In genomic region chr2:33136570-33136969, GRCh38 we compare ENCODE assay signal across 15 cellular contexts.
DNase-seq lines count a peak whose midpoint lies in the region; ATAC-seq and TF ChIP-seq lines count a peak whose summit lies in the region.
"Had no signal": no experiment of that assay in that cellular context is flagged by ENCODE, and none has a peak within 500 bp of the region (broad histone marks: within the 10 kb centered on the region; RNA-seq: fewer than 3 reads in every experiment).

No MANE protein-coding gene starts in this region.

- CTCF ChIA-PET in activated CD4-positive, alpha-beta memory T cell treated with anti-CD3 and anti-CD28 coated beads, Interleukin-2, amount 10 ng/mL, durations not matched to agents 7 days and 5 days (lab: Charles Lee): interaction anchor here (0.6 kb wide), 1 partner anchor 243 kb away, joined by 3 read pairs; no protein-coding TSS in a partner anchor
- CTCF ChIA-PET in RWPE1 (lab: Yijun Ruan, JAX): no interaction called here

- H3K4me3 ChIP-seq in OCI-LY3 (ENCODE audit: low read length) (no peak overlapping the region), esophagus muscularis mucosa (peak overlapping the region; percentile 54 to 72 (median 62)), psoas muscle (peak overlapping the region; percentile 65), left lung (no peak overlapping the region), neuronal stem cell (ENCODE audit: low read length in 2 of 2) (no peak overlapping the region)

- H2AFZ ChIP-seq in OCI-LY3 (ENCODE audit: low read depth, low read length) (no peak overlapping the region), neuronal stem cell (ENCODE audit: low read length) (no peak overlapping the region)
- H2AFZ ChIP-seq: parathyroid adenoma had no signal

- H3K36me3 ChIP-seq in OCI-LY3 (replicated peaks; ENCODE audit: low read depth, low read length) (no peaks in the 10 kb centered on the region), esophagus muscularis mucosa (no peaks in the 10 kb centered on the region), psoas muscle (ENCODE audit: insufficient read depth in 1 of 2, low read depth in 1 of 2) (no peaks in the 10 kb centered on the region), left lung (no peaks in the 10 kb centered on the region), neuronal stem cell (replicated peaks in 1 of 2; ENCODE audit: control insufficient read depth in 2 of 2, insufficient read depth in 2 of 2, low read length in 2 of 2) (peaks cover 0 to 2% of the 10 kb centered on the region in 2 donors)
- H3K36me3 ChIP-seq: BE2C had no signal

- intact Hi-C loops in esophagus muscularis mucosa (cut with DNase I): no loop called here
- intact Hi-C loops in psoas muscle (cut with DNase I): loop anchor here in 1 of 2 donors (10.0 kb wide), 2 partner anchors 192 to 238 kb away; partner anchors contain the start of gene LTBP1
- intact Hi-C loops in left lung (cut with DNase I): no loop called here

- H3K14ac ChIP-seq in neuronal stem cell (ENCODE audit: low read length): no peak overlapping the region

- peak overlapping the region; percentile 28 for H3K4me2 ChIP-seq in OCI-LY3 (ENCODE audit: low read length)
- no peak overlapping the region for H3K4me2 ChIP-seq in neuronal stem cell (ENCODE audit: insufficient read depth, low read length, poor library complexity, severe bottlenecking)

- H3K4ac ChIP-seq in neuronal stem cell (ENCODE audit: low read length): no peak overlapping the region

- H3K4me1 ChIP-seq in OCI-LY3 (ENCODE audit: low read length) (peaks cover 26% of the 10 kb centered on the region), esophagus muscularis mucosa (peaks cover 45 to 76% (median 73%) of the 10 kb centered on the region in 4 donors), psoas muscle (peaks cover 6% of the 10 kb centered on the region), left lung (peaks cover 9 to 18% of the 10 kb centered on the region in 2 donors), neuronal stem cell (ENCODE audit: control insufficient read depth in 2 of 2, insufficient read depth in 1 of 2, low read depth in 1 of 2, low read length in 2 of 2) (peaks cover 5 to 13% of the 10 kb centered on the region in 2 donors)
- H3K4me1 ChIP-seq: BE2C, parathyroid adenoma had no signal

- no peak overlapping the region for H2BK5ac ChIP-seq in neuronal stem cell (ENCODE audit: low read length)

- no peak overlapping the region for H3K27ac Mint-ChIP-seq in activated CD4-positive, alpha-beta memory T cell treated with anti-CD3 and anti-CD28 coated beads, Interleukin-2, amount 10 ng/mL, durations not matched to agents 7 days and 5 days
- H3K27ac Mint-ChIP-seq: activated T-helper 17 cell treated with anti-CD3 and anti-CD28 coated beads, Interleukin-2, amount 50 U/mL, for 72 hours had no signal

- H3K9ac ChIP-seq in OCI-LY3 (ENCODE audit: low read length) (no peak overlapping the region), neuronal stem cell (ENCODE audit: low read depth, low read length, poor library complexity) (no peak overlapping the region)
- H3K9ac ChIP-seq: parathyroid adenoma had no signal

- H3K79me1 ChIP-seq in neuronal stem cell (ENCODE audit: low read depth, low read length): no peaks in the 10 kb centered on the region

- no peaks in the 10 kb centered on the region for H3K9me3 Mint-ChIP-seq in activated CD4-positive, alpha-beta memory T cell treated with anti-CD3 and anti-CD28 coated beads, Interleukin-2, amount 10 ng/mL, durations not matched to agents 7 days and 5 days
- H3K9me3 Mint-ChIP-seq: activated T-helper 17 cell treated with anti-CD3 and anti-CD28 coated beads, Interleukin-2, amount 50 U/mL, for 72 hours had no signal

- no peaks in the 10 kb centered on the region for H3K79me2 ChIP-seq in OCI-LY3 (ENCODE audit: low read length)
- H3K79me2 ChIP-seq: parathyroid adenoma had no signal

- H3K9me3 ChIP-seq in OCI-LY3 (ENCODE audit: insufficient read depth, low read length) (no peaks in the 10 kb centered on the region), esophagus muscularis mucosa (no peaks in the 10 kb centered on the region), psoas muscle (no peaks in the 10 kb centered on the region), left lung (no peaks in the 10 kb centered on the region), neuronal stem cell (replicated peaks in 1 of 2; ENCODE audit: control insufficient read depth in 2 of 2, insufficient read depth in 1 of 2, low read depth in 1 of 2, low read length in 2 of 2) (no peaks in the 10 kb centered on the region)
- H3K9me3 ChIP-seq: BE2C had no signal

- TF ChIP-seq CTCF in OCI-LY3 (IDR thresholded peaks at IDR 0.05; ENCODE audit: low read depth, low read length): no peak
- TF ChIP-seq CTCF in esophagus muscularis mucosa (IDR thresholded peaks at IDR 0.05): no peak
- TF ChIP-seq CTCF in psoas muscle (IDR thresholded peaks at IDR 0.05): no peak
- TF ChIP-seq CTCF in left lung (IDR thresholded peaks at IDR 0.05): no peak
- no peak for TF ChIP-seq CTCF in RWPE1 (conservative IDR thresholded peaks at IDR 0.05; ENCODE audit: low read depth)

- 37% methylated on average over 1 of the region's 1 CpG for WGBS in esophagus muscularis mucosa
- 49 to 53% (median 50%) methylated on average over 1 of the region's 1 CpG for WGBS in psoas muscle, 3 donors
- WGBS in neuronal stem cell (ENCODE audit: extremely low coverage in 2 of 2, insufficient read length in 2 of 2, insufficient replicate concordance in 1 of 2), 2 donors: no CpG with 5 or more reads among the region's 1 CpG

- H3K27me3 Mint-ChIP-seq in activated CD4-positive, alpha-beta memory T cell treated with anti-CD3 and anti-CD28 coated beads, Interleukin-2, amount 10 ng/mL, durations not matched to agents 7 days and 5 days: peaks cover 20% of the 10 kb centered on the region

- no peak overlapping the region for H2BK12ac ChIP-seq in neuronal stem cell (ENCODE audit: low read length)

- no peak overlapping the region for H4K8ac ChIP-seq in neuronal stem cell (ENCODE audit: low read depth, low read length)

- POLR2A ChIA-PET in activated CD4-positive, alpha-beta memory T cell treated with anti-CD3 and anti-CD28 coated beads, Interleukin-2, amount 10 ng/mL, durations not matched to agents 7 days and 5 days (lab: Charles Lee): no interaction called here
- POLR2A ChIA-PET in RWPE1 (lab: Yijun Ruan, JAX; ENCODE audit: low non-redundant PET): no interaction called here

- H3K18ac ChIP-seq in neuronal stem cell (ENCODE audit: low read length): no peak overlapping the region

- peak; percentile 50 for DNase-seq in CD1c-positive myeloid dendritic cell (ENCODE audit: extremely low spot score)
- DNase-seq in esophagus muscularis mucosa (ENCODE audit: extremely low spot score): no peak
- no peak for DNase-seq in psoas muscle
- DNase-seq in left lung: no peak
- DNase-seq in activated CD4-positive, alpha-beta memory T cell treated with anti-CD3 and anti-CD28 coated beads, Interleukin-2, amount 10 ng/mL, durations not matched to agents 7 days and 5 days: no peak
- DNase-seq in RWPE1 (ENCODE audit: low spot score): no peak
- DNase-seq in neuronal stem cell (ENCODE audit: low spot score): no peak
- DNase-seq: activated CD4-positive, alpha-beta T cell treated with anti-CD3 and anti-CD28 coated beads, Interleukin-2, amount 50 U/mL, for 48 hours; BE2C; NCI-H1105; NCI-H345; T1000 had no signal

- H3K23ac ChIP-seq in neuronal stem cell (ENCODE audit: low read depth, low read length, poor library complexity): no peak overlapping the region

- no peaks in the 10 kb centered on the region for H4K20me1 ChIP-seq in OCI-LY3 (ENCODE audit: insufficient read depth, low read length)

- no peak overlapping the region for H2BK15ac ChIP-seq in neuronal stem cell (ENCODE audit: low read length)

- no peak overlapping the region for H2AK5ac ChIP-seq in neuronal stem cell (ENCODE audit: low read depth, low read length)

- ATAC-seq in psoas muscle (no peak), left lung (no peak)
- ATAC-seq: activated T-helper 17 cell treated with anti-CD3 and anti-CD28 coated beads, Interleukin-2, amount 50 U/mL, for 72 hours had no signal

- TF ChIP-seq POLR2A in esophagus muscularis mucosa (IDR thresholded peaks at IDR 0.05; ENCODE audit: low read depth): no peak

- no peak overlapping the region for H4K91ac ChIP-seq in neuronal stem cell (ENCODE audit: low read depth, low read length, poor library complexity)

- TF ChIP-seq EP300 in esophagus muscularis mucosa (IDR thresholded peaks at IDR 0.05): no peak

- no peak overlapping the region for H3K4me3 Mint-ChIP-seq in activated CD4-positive, alpha-beta memory T cell treated with anti-CD3 and anti-CD28 coated beads, Interleukin-2, amount 10 ng/mL, durations not matched to agents 7 days and 5 days
- H3K4me3 Mint-ChIP-seq: activated T-helper 17 cell treated with anti-CD3 and anti-CD28 coated beads, Interleukin-2, amount 50 U/mL, for 72 hours had no signal

- no peaks in the 10 kb centered on the region for H3K36me3 Mint-ChIP-seq in activated CD4-positive, alpha-beta memory T cell treated with anti-CD3 and anti-CD28 coated beads, Interleukin-2, amount 10 ng/mL, durations not matched to agents 7 days and 5 days (ENCODE audit: low read depth)

- peaks cover 3% of the 10 kb centered on the region for H3K4me1 Mint-ChIP-seq in activated CD4-positive, alpha-beta memory T cell treated with anti-CD3 and anti-CD28 coated beads, Interleukin-2, amount 10 ng/mL, durations not matched to agents 7 days and 5 days
- H3K4me1 Mint-ChIP-seq: activated T-helper 17 cell treated with anti-CD3 and anti-CD28 coated beads, Interleukin-2, amount 50 U/mL, for 72 hours had no signal

- no peak overlapping the region for H3K27ac ChIP-seq in OCI-LY3 (ENCODE audit: low read length)
- H3K27ac ChIP-seq in esophagus muscularis mucosa (replicated peaks in 1 of 4): peak overlapping the region; percentile 85 to 91 (median 90)
- H3K27ac ChIP-seq in psoas muscle: peak overlapping the region; percentile 83
- peak overlapping the region in 1 of 2 donors; percentile 81 for H3K27ac ChIP-seq in left lung
- H3K27ac ChIP-seq in RWPE1: no peak overlapping the region
- H3K27ac ChIP-seq in neuronal stem cell (replicated peaks; ENCODE audit: low read length): no peak overlapping the region
- H3K27ac ChIP-seq: parathyroid adenoma had no signal

- no peak overlapping the region for H2BK120ac ChIP-seq in neuronal stem cell (ENCODE audit: low read depth, low read length)

- H3K27me3 ChIP-seq in OCI-LY3 (ENCODE audit: low read depth, low read length): 0 out of 2 replicates have a peak, but pooled peaks cover 12% of the 10 kb centered on the region
- H3K27me3 ChIP-seq in esophagus muscularis mucosa: no peaks in the 10 kb centered on the region
- no peaks in the 10 kb centered on the region for H3K27me3 ChIP-seq in psoas muscle (ENCODE audit: insufficient read depth in 3 of 3, low read length in 2 of 3)
- H3K27me3 ChIP-seq in left lung: no peaks in the 10 kb centered on the region
- H3K27me3 ChIP-seq in neuronal stem cell (ENCODE audit: control insufficient read depth in 3 of 3, insufficient read depth in 3 of 3, low read depth in 1 of 3, low read length in 3 of 3): no peaks in the 10 kb centered on the region

Comparison
In these comparisons a context has a peak if more than half of its experiments do, and no peak if none do; other contexts are left out.
1. H3K27ac ChIP-seq: peak in esophagus muscularis mucosa (4 of 4) and psoas muscle (single experiment); none in OCI-LY3 (single experiment), RWPE1 (single experiment) and neuronal stem cell (single experiment).
2. H3K4me3 ChIP-seq: peak in esophagus muscularis mucosa (4 of 4) and psoas muscle (single experiment); none in OCI-LY3 (single experiment), left lung (0 of 2) and neuronal stem cell (0 of 2).